In genomic region chr1:228100822-228101613, GRCh38 we compare ENCODE assay signal across 1 cellular context.
TF ChIP-seq lines count a peak whose summit lies in the region.

No MANE protein-coding gene starts in this region.

TF ChIP-seq in HCT116, 20 proteins besides CTCF, POLR2A, EP300 and RAD21 (continued from another document):
- no peak for TF ChIP-seq ZBTB33 (IDR thresholded peaks at IDR 0.05; ENCODE audit: extremely low read depth, insufficient replicate concordance, low read length)
- TF ChIP-seq POLR2AphosphoS5 (IDR thresholded peaks at IDR 0.05; ENCODE audit: low read depth, low read length) = peak; percentile 33; the same call in 1 of the 2 replicates
